Comparison of ENCODE assay signal across 8 cellular contexts in the genomic region with DNA sequence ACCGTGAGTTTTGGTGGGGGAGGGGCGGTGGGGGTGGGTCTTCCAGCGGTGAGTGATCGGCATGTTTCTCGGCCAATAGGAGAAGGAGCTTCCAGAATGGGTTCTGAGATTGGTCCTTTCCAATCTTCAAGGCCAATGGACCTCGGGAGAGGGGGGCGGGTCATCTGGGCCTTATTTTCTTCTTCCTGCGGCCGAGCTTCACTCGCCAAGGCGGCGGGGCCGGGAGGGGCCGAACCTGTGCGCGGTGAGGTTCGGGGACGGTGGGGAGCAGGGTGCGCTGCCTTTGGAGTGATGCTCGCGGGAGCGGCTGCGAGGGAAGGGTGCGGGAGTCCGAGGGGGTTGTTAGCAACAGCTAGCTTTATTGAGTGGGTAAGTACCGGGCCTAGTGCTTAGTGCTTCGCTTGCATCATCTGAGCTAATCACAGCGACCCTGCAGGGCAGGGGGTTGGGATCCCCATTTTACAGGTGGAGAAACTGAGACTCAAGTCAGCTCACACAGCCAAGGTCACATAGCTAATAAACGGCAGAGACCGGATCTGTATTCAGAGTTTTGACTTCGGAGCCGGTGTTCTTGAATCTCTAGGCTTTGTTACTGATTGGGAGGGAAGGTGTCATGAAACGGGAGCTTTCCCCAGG. TPM values are rescaled to one million over a fixed set of nuclear protein-coding genes. Genes with fewer than 3 reads are reported as not detected.
DNase-seq lines count a peak whose midpoint lies in the region; ATAC-seq and TF ChIP-seq lines count a peak whose summit lies in the region.

No MANE protein-coding gene starts in this region.

- ATAC-seq in GM21786 (IDR thresholded peaks at IDR 0.05; ENCODE audit: unreplicated experiment) (peak; percentile 47), Panc1 (peak; percentile 90)
- peak; percentile 75 to 76 for ATAC-seq in naive thymus-derived CD8-positive, alpha-beta T cell

- H3K36me3 ChIP-seq in KMS-11 (ENCODE audit: insufficient read depth) (no peaks in the 10 kb centered on the region), Panc1 (ENCODE audit: control insufficient read depth, insufficient read depth, low read length) (peaks cover 9% of the 10 kb centered on the region)

- H3K4me3 ChIP-seq in KMS-11 (IDR thresholded peaks at IDR 0.05; ENCODE audit: insufficient read depth, low read depth, low read length): no peak overlapping the region
- H3K4me3 ChIP-seq in Panc1 (ENCODE audit: low read depth in 2 of 2, low read length in 2 of 2): peak overlapping the region; percentile 96 to 100

- peak overlapping the region; percentile 97 for H3K4me2 ChIP-seq in KMS-11

- peaks cover 35% of the 10 kb centered on the region for H3K79me2 ChIP-seq in KMS-11 (ENCODE audit: insufficient read depth, low read depth)

- no TSS peak for BruUV-seq in Panc1 (replicated peaks; lab: Mats Ljungman, UMichigan)

- peak overlapping the region; percentile 88 for H2AFZ ChIP-seq in KMS-11 (ENCODE audit: low read depth)

- H3K4me1 ChIP-seq in KMS-11 (ENCODE audit: low read depth, poor library complexity, severe bottlenecking) (peaks cover 41% of the 10 kb centered on the region), Panc1 (ENCODE audit: control insufficient read depth, insufficient read depth, low read length) (peaks cover 20% of the 10 kb centered on the region)

- peak overlapping the region; percentile 53 for H3K27ac ChIP-seq in KMS-11
- H3K27ac ChIP-seq in Panc1 (ENCODE audit: low read length): peak overlapping the region; percentile 87

- peaks cover 23 to 42% (median 37%) of the 10 kb centered on the region in 4 donors for H3K4me1 Mint-ChIP-seq in naive thymus-derived CD8-positive, alpha-beta T cell

- CTCF ChIA-PET in Panc1 (lab: Charles Lee): interaction anchor here (0.9 to 1.8 kb wide), 4 partner anchors 95 to 423 kb away, joined by 4 to 12 read pairs (median 4); no protein-coding TSS in a partner anchor

- H3K9me3 ChIP-seq in Panc1 (ENCODE audit: control insufficient read depth, insufficient read depth, low read depth, low read length): no peaks in the 10 kb centered on the region

- intact Hi-C loops in Panc1 (cut with micrococcal nuclease; ENCODE audit: unreplicated experiment): loop anchor here (5.0 kb wide), 1 partner anchor 123 kb away; no protein-coding TSS in a partner anchor

- H3K36me3 Mint-ChIP-seq in naive thymus-derived CD8-positive, alpha-beta T cell: peaks cover 0 to 23% (median 0%) of the 10 kb centered on the region in 3 donors

- no peak for TF ChIP-seq CTCF in KMS-11 (conservative IDR thresholded peaks at IDR 0.05; ENCODE audit: low read depth, low read length)
- TF ChIP-seq CTCF in Panc1 (IDR thresholded peaks at IDR 0.05): no peak

- H3K27ac Mint-ChIP-seq in naive thymus-derived CD8-positive, alpha-beta T cell: peak overlapping the region; percentile 89 to 99 (median 98)

- DNase-seq in DMS79 treated with DMSO at 0.1 percent for 48 hours (lab: John Stamatoyannopoulos, UW) (peak; percentile 96), Panc1 (ENCODE audit: low read depth, low spot score) (peak; percentile 87), fibroblast of peridontal ligament (ENCODE audit: extremely low read depth) (peak; percentile 99)
- DNase-seq in activated T-helper 1 cell treated with anti-CD3 and anti-CD28 coated beads, Interleukin-2, amount 50 U/mL, for 16 hours (ENCODE audit: low read depth in 1 of 2, low spot score in 1 of 2): peak; percentile 70 to 79
- peak in 9 of 10 donors; percentile 72 to 97 (median 89) for DNase-seq in naive thymus-derived CD8-positive, alpha-beta T cell
- DNase-seq in stimulated activated naive CD4-positive, alpha-beta T cell (lab: John Stamatoyannopoulos, UW): peak in 5 of 6 experiments; percentile 87 to 98 (median 91)

- no peaks in the 10 kb centered on the region for H4K20me1 ChIP-seq in KMS-11 (ENCODE audit: insufficient read depth)

- POLR2A ChIA-PET in Panc1 (lab: Charles Lee): interaction anchor here (0.6 to 1.4 kb wide), 4 partner anchors 9 to 444 kb away, joined by 3 to 8 read pairs (median 5); no protein-coding TSS in a partner anchor
- POLR2A ChIA-PET in naive thymus-derived CD8-positive, alpha-beta T cell (lab: Charles Lee): interaction anchor here (0.6 to 2.1 kb wide), 12 partner anchors 8 to 1160 kb away, joined by 3 to 10 read pairs (median 4); partner anchors contain the start of genes ATP6V0B, CFAP57, EBNA1BP2 and PPIH

- peak overlapping the region; percentile 59 for H3K9ac ChIP-seq in KMS-11

- H3K9me3 Mint-ChIP-seq in naive thymus-derived CD8-positive, alpha-beta T cell: no peaks in the 10 kb centered on the region

- in situ Hi-C loops in Panc1 (cut with HindIII; ENCODE audit: low pct_unique_long_range_greater_than_20kb, low sequenced_read_pairs): no loop called here

- peaks cover 0 to 1% (median 0%) of the 10 kb centered on the region in 5 donors for H3K27me3 Mint-ChIP-seq in naive thymus-derived CD8-positive, alpha-beta T cell

- H3K4me3 Mint-ChIP-seq in naive thymus-derived CD8-positive, alpha-beta T cell: peak overlapping the region; percentile 94 to 100 (median 99)

- H3K27me3 ChIP-seq in KMS-11 (ENCODE audit: insufficient read depth, low read depth): no peaks in the 10 kb centered on the region
- H3K27me3 ChIP-seq in Panc1 (ENCODE audit: control insufficient read depth, insufficient read depth, low read length): no peaks in the 10 kb centered on the region

RNA-seq across cellular contexts. Expression of gene KDM4A, which starts 0.5 kb away (rescaled TPM):
- total RNA-seq in Panc1 (2021; ENCODE audit: unreplicated experiment): 48.2 TPM
- polyA plus RNA-seq in Panc1 (2012; ENCODE audit: insufficient read length): 42.7 TPM
- 10 to 100 TPM; 33.8 to 36.8 TPM for total RNA-seq in naive thymus-derived CD8-positive, alpha-beta T cell
- 1 to 10 TPM; 4.2 to 8.2 (median 6.6) TPM for polyA plus RNA-seq in naive thymus-derived CD8-positive, alpha-beta T cell

RNA-seq across cellular contexts. Expression of gene ST3GAL3, which starts 56.9 kb away (rescaled TPM):
- total RNA-seq in Panc1 (2021; ENCODE audit: unreplicated experiment): 26.0 TPM
- polyA plus RNA-seq in Panc1 (2012; ENCODE audit: insufficient read length): 17.9 TPM
- 10 to 100 TPM; 21.9 to 23.0 TPM for total RNA-seq in naive thymus-derived CD8-positive, alpha-beta T cell
- 10 to 100 TPM in 1 of 3 donors, 1 to 10 TPM in 2; 7.5 to 10.9 (median 9.9) TPM for polyA plus RNA-seq in naive thymus-derived CD8-positive, alpha-beta T cell
